ENCODE assay signal across 8 cellular contexts in the genomic region with DNA sequence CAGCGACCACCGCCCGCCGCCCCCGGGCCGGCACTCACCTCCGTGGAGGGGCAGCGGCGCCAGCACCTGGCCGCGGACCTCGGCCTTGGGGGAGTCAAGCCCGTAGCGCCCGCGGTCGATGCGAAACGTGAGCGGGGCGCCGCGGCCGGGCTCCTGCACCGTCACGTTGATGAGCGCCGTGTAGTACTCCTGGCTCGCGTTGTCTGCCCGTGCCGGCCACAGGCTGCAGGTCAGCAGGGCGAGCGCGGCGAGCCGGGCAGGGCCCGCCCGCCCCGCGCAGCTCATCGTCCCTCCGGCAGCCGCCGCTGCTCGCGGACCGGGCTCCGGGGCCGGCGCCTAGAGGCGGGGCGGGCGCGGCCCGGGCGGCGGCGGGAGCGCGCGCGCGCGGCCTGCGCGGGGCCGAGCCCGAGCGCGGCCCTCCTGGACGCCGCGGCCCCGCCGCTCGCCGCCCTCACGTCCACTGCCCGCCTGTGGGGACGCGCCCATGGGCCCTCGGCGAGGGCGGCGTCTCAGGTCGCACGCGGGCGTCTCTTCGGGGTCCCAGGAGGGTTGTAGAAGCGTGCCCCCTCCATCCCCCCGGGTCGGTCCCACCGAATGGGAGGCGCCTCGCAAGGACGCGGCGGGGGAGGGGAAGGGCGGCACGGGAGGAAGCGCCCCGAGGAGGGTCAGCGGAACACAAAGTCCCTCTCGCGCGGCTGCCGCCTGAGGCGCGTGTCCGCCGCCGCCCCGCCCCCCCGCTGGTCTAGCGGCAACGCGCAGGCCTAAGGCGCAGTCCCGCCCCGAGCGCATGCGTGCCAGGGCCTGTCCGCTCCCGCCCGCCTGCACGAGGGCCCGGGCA. TPM values are rescaled to one million over a fixed set of nuclear protein-coding genes. Genes with fewer than 3 reads are reported as not detected.
DNase-seq lines count a peak whose midpoint lies in the region; ATAC-seq, FAIRE-seq and TF ChIP-seq lines count a peak whose summit lies in the region.

A gene with protein sequence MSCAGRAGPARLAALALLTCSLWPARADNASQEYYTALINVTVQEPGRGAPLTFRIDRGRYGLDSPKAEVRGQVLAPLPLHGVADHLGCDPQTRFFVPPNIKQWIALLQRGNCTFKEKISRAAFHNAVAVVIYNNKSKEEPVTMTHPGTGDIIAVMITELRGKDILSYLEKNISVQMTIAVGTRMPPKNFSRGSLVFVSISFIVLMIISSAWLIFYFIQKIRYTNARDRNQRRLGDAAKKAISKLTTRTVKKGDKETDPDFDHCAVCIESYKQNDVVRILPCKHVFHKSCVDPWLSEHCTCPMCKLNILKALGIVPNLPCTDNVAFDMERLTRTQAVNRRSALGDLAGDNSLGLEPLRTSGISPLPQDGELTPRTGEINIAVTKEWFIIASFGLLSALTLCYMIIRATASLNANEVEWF (minus strand): TSS at position 342 of the 838 bp plus-strand sequence. CDS start 57 bp downstream, at position 285.

- no peaks in the 10 kb centered on the region for H3K9me1 ChIP-seq in endothelial cell of umbilical vein (replicated peaks; ENCODE audit: control insufficient read depth, extremely low read depth, insufficient read depth, low read length)

- dilution Hi-C loops in endothelial cell of umbilical vein (cut with MboI; ENCODE audit: extremely low pct_ligation_motif_present, low sequenced_read_pairs) = no loop called here

- no peaks in the 10 kb centered on the region for H3K36me3 Mint-ChIP-seq in mesothelial cell of epicardium

- H3K36me3 ChIP-seq in OCI-LY7 (ENCODE audit: insufficient read depth, low read length) (no peaks in the 10 kb centered on the region), endothelial cell of umbilical vein (ENCODE audit: control insufficient read depth in 2 of 2, extremely low read depth in 1 of 2, insufficient read depth in 2 of 2, low read length in 2 of 2) (no peaks in the 10 kb centered on the region)

- peak within 1 kb of the TSS; percentile 52 for H3K4me2 ChIP-seq in OCI-LY7 (ENCODE audit: low read length)
- H3K4me2 ChIP-seq in endothelial cell of umbilical vein (ENCODE audit: insufficient read depth, low read length) = peak within 1 kb of the TSS; percentile 95

- H3K27me3 Mint-ChIP-seq in mesothelial cell of epicardium (ENCODE audit: low read depth) = peaks cover 4% of the 10 kb centered on the region

- H3K4me1 ChIP-seq in OCI-LY7 (ENCODE audit: insufficient read depth, low read length, poor library complexity, severe bottlenecking) (no peaks in the 10 kb centered on the region), endothelial cell of umbilical vein (ENCODE audit: control insufficient read depth, extremely low read depth, insufficient read depth, low read length) (peaks cover 8% of the 10 kb centered on the region)

- H3K27me3 ChIP-seq in endothelial cell of umbilical vein (ENCODE audit: control insufficient read depth in 2 of 2, insufficient read depth in 2 of 2, low read length in 2 of 2) = peaks cover 0 to 5% of the 10 kb centered on the region in 2 experiments

- H3K79me2 ChIP-seq in OCI-LY7 (ENCODE audit: insufficient read depth, low read depth, low read length) (no peaks in the 10 kb centered on the region), endothelial cell of umbilical vein (ENCODE audit: control insufficient read depth, insufficient read depth, low read length) (peaks cover 11% of the 10 kb centered on the region)

- H3K9me2 ChIP-seq in OCI-LY7 (ENCODE audit: insufficient read depth, low read length) = no peaks in the 10 kb centered on the region

- CTCF ChIA-PET in OCI-LY7 (lab: Charles Lee; ENCODE audit: unreplicated experiment) (no interaction called here), endothelial cell of umbilical vein (lab: Charles Lee) (interaction anchor here (0.7 to 1.0 kb wide), 2 partner anchors 20 to 270 kb away, joined by 3 read pairs; no protein-coding TSS in a partner anchor)

- H4K20me1 ChIP-seq in OCI-LY7 (ENCODE audit: insufficient read depth, low read length) (no peaks in the 10 kb centered on the region), endothelial cell of umbilical vein (replicated peaks; ENCODE audit: control insufficient read depth, extremely low read depth, insufficient read depth, low read length) (no peaks in the 10 kb centered on the region)

- H3K27ac Mint-ChIP-seq in mesothelial cell of epicardium = peak within 1 kb of the TSS; percentile 85

- H3K4me3 ChIP-seq in OCI-LY7 (ENCODE audit: low read depth, low read length, poor library complexity, severe bottlenecking) = peak within 1 kb of the TSS; percentile 63
- peak within 1 kb of the TSS; percentile 86 to 89 (median 87) for H3K4me3 ChIP-seq in endothelial cell of umbilical vein (replicated peaks in 1 of 3; ENCODE audit: insufficient read depth in 1 of 3, low read depth in 1 of 3, low read length in 3 of 3)

- H3K4me3 Mint-ChIP-seq in mesothelial cell of epicardium = peak within 1 kb of the TSS; percentile 84

- peak; percentile 70 for FAIRE-seq in endothelial cell of umbilical vein (lab: Jason Lieb, UNC)

- H3K9me3 ChIP-seq in OCI-LY7 (ENCODE audit: low read length) = no peaks in the 10 kb centered on the region
- no peaks in the 10 kb centered on the region for H3K9me3 ChIP-seq in endothelial cell of umbilical vein (replicated peaks; ENCODE audit: control insufficient read depth, insufficient read depth, low read length)

- BruUV-seq in OCI-LY7 (replicated peaks; lab: Mats Ljungman, UMichigan) (no TSS peak), endothelial cell of umbilical vein (replicated peaks; lab: Mats Ljungman, UMichigan) (no TSS peak)

- TF ChIP-seq POLR2A in endothelial cell of umbilical vein (IDR thresholded peaks at IDR 0.05; ENCODE audit: low read depth, low read length) = peak; percentile 54

- H3K27ac ChIP-seq in OCI-LY7 (ENCODE audit: low read depth, low read length, poor library complexity, severe bottlenecking) (no peak within 1 kb of the TSS), endothelial cell of umbilical vein (ENCODE audit: insufficient read depth, low read depth, low read length) (peak within 1 kb of the TSS; percentile 71)

- TF ChIP-seq CTCF in OCI-LY7 (conservative IDR thresholded peaks at IDR 0.05; ENCODE audit: low read length) (no peak), endothelial cell of umbilical vein (IDR thresholded peaks at IDR 0.05; ENCODE audit: extremely low read depth in 1 of 2, insufficient read depth in 1 of 2, low read depth in 1 of 2, low read length in 2 of 2) (no peak), mesothelial cell of epicardium (IDR thresholded peaks at IDR 0.05; ENCODE audit: unreplicated experiment) (no peak)

- intact Hi-C loops in OCI-LY7 (cut with micrococcal nuclease; ENCODE audit: unreplicated experiment) = no loop called here
- intact Hi-C loops in endothelial cell of umbilical vein (cut with micrococcal nuclease) = loop anchor here (1.0 to 5.0 kb wide), 7 partner anchors 19 to 269 kb away; a partner anchor contains a TSS

- H3K4me1 Mint-ChIP-seq in mesothelial cell of epicardium = peaks cover 33% of the 10 kb centered on the region

- no peaks in the 10 kb centered on the region for H3K9me3 Mint-ChIP-seq in mesothelial cell of epicardium

- DNase-seq in GM04504 (ENCODE audit: low read depth) (peak; percentile 83), OCI-LY7 (ENCODE audit: low spot score) (peak; percentile 59), activated T-cell treated with anti-CD3 and anti-CD28 coated beads for 4 hours (peak; percentile 73), endothelial cell of umbilical vein (ENCODE audit: low read depth, low spot score) (peak; percentile 92), mesothelial cell of epicardium (ENCODE audit: low spot score in 2 of 2, unreplicated experiment in 2 of 2) (peak; percentile 92 to 93)
- peak; percentile 67 for DNase-seq in stimulated activated CD8-positive, alpha-beta memory T cell treated with anti-CD3 and anti-CD28 coated beads, Interleukin-15, amount 100 ng/mL, for 1 hour (ENCODE audit: low read depth)

- POLR2A ChIA-PET in OCI-LY7 (lab: Charles Lee) = interaction anchor here (0.7 kb wide), 1 partner anchor 25 kb away, joined by 3 read pairs; no protein-coding TSS in a partner anchor
- POLR2A ChIA-PET in endothelial cell of umbilical vein (lab: Charles Lee) = interaction anchor here (0.5 kb wide), 1 partner anchor 221 kb away, joined by 3 read pairs; no protein-coding TSS in a partner anchor

- H2AFZ ChIP-seq in OCI-LY7 (ENCODE audit: low read length) = no peak within 1 kb of the TSS; the same call in 1 of the 2 replicates
- H2AFZ ChIP-seq in endothelial cell of umbilical vein (ENCODE audit: low read depth, low read length) = peak within 1 kb of the TSS; percentile 92

- peak within 1 kb of the TSS; percentile 81 for H3K9ac ChIP-seq in endothelial cell of umbilical vein (replicated peaks; ENCODE audit: extremely low read depth, insufficient read depth, low read length)

- peak; percentile 52 for ATAC-seq in HG03565 (IDR thresholded peaks at IDR 0.05; ENCODE audit: unreplicated experiment)
- ATAC-seq in HG03139 (IDR thresholded peaks at IDR 0.05; ENCODE audit: unreplicated experiment) = no peak

TF ChIP-seq in endothelial cell of umbilical vein, 7 proteins besides CTCF, POLR2A, EP300 and RAD21:
- no peak for TF ChIP-seq EZH2 (IDR thresholded peaks at IDR 0.05; ENCODE audit: borderline replicate concordance, low read depth, low read length, severe bottlenecking)
- TF ChIP-seq GATA2 (IDR thresholded peaks at IDR 0.05; ENCODE audit: insufficient read depth, insufficient read length, low read depth, low read length) = no peak
- TF ChIP-seq, protein P1, sequence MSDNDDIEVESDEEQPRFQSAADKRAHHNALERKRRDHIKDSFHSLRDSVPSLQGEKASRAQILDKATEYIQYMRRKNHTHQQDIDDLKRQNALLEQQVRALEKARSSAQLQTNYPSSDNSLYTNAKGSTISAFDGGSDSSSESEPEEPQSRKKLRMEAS (IDR thresholded peaks at IDR 0.05; ENCODE audit: insufficient read depth, insufficient read length) = peak; percentile 96
- TF ChIP-seq JUN (IDR thresholded peaks at IDR 0.05; ENCODE audit: borderline replicate concordance, insufficient read depth, insufficient read length, low read depth) = no peak
- TF ChIP-seq FOS (IDR thresholded peaks at IDR 0.05; ENCODE audit: borderline replicate concordance, insufficient read depth, low read length) = no peak
- TF ChIP-seq MYC (IDR thresholded peaks at IDR 0.05; ENCODE audit: low read depth, low read length) = no peak
- peak; percentile 77 for TF ChIP-seq POLR2AphosphoS5 (IDR thresholded peaks at IDR 0.05; ENCODE audit: insufficient read depth, low read depth, low read length)

RNA-seq across cellular contexts. Expression of the gene that starts here (rescaled TPM):
- total RNA-seq in OCI-LY7 (2014; rRNA removed; shearing (Covaris generic)) = 0.08 and 0.16 TPM in 2 replicates
- not detected in 2 replicates for total RNA-seq in OCI-LY7 (2022)
- 43.0 and 44.0 TPM in 2 replicates for total RNA-seq in endothelial cell of umbilical vein
- polyA plus RNA-seq in endothelial cell of umbilical vein = 43.1 and 45.2 TPM in 2 replicates
- polyA plus RNA-seq in endothelial cell of umbilical vein (2011; cell fraction: cytosol; rRNA removed) = 47.2 and 49.3 TPM in 2 replicates
- polyA plus RNA-seq in endothelial cell of umbilical vein (2011; cell fraction: nucleus; rRNA removed) = 40.6 and 41.0 TPM in 2 replicates
- polyA plus RNA-seq in endothelial cell of umbilical vein (2012) = 35.8 and 40.5 TPM in 2 replicates
- 29.3 and 35.4 TPM in 2 replicates for polyA minus RNA-seq in endothelial cell of umbilical vein
- polyA minus RNA-seq in endothelial cell of umbilical vein (2011; cell fraction: cytosol; rRNA and poly(A)+ RNA removed) = 11.5 TPM
- 30.5 and 41.8 TPM in 2 replicates for polyA minus RNA-seq in endothelial cell of umbilical vein (2011; cell fraction: nucleus; rRNA and poly(A)+ RNA removed)
- 44.9 to 46.8 TPM (median 44.9 TPM) in 3 replicates for total RNA-seq in mesothelial cell of epicardium

Comparison
In these comparisons a context has a peak if more than half of its experiments do, and no peak if none do; other contexts are left out.
1. RNA of the gene that starts here (total RNA-seq): 44.9 to 46.8 TPM in mesothelial cell of epicardium and 43.0 to 44.0 TPM in endothelial cell of umbilical vein; 0.08 to 0.16 TPM in OCI-LY7; every median in the first group is over 10 times any median in the second.
2. Peak in DNase-seq, H3K4me3 ChIP-seq and H3K4me2 ChIP-seq in OCI-LY7; RNA of the gene not detected or under 1 TPM.
3. Peak in every context shown above with its lines, with median percentiles within 50 percentile points of each other: DNase-seq.